20 cellular contexts compared by ENCODE assay signal in the genomic region with DNA sequence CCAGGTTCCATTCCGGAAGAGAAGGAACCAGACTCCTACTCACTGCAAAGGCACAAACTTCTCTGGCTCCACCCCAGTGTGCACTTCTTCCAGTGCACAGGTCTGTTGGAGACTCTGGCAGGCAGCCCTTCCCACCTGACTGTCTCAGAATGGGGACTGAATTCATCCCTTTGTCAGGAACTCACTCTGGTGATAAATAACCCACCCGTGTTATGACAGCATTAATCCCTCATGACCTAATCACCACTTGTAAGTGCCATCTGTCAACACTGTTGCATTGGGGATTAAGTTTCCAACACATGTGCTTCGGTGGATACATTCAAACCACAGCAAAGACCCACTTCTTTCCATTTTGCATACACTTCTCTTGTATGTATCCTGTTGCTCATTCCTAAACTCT.
"Had no signal": no experiment of that assay in that cellular context is flagged by ENCODE, and none has a peak within 500 bp of the region (broad histone marks: within the 10 kb centered on the region; RNA-seq: fewer than 3 reads in every experiment).

No MANE protein-coding gene starts in this region.

- H3K9me3 Mint-ChIP-seq: endodermal cell, neural crest cell, type B pancreatic cell had no signal

- H3K9me3 ChIP-seq: ovary, right lobe of liver, suprapubic skin had no signal

- H3K36me3 Mint-ChIP-seq: activated CD4-positive, alpha-beta memory T cell treated with anti-CD3 and anti-CD28 coated beads for 36 hours; activated CD8-positive, alpha-beta memory T cell treated with anti-CD3 and anti-CD28 coated beads, Interleukin-2, amount 10 ng/mL, durations not matched to agents 7 days and 5 days; activated naive CD8-positive, alpha-beta T cell; type B pancreatic cell had no signal

- H3K36me3 ChIP-seq: ovary, right lobe of liver, suprapubic skin had no signal

- H3K4me3 ChIP-seq: dorsolateral prefrontal cortex, ovary, right lobe of liver, smooth muscle cell, suprapubic skin had no signal

- DNase-seq: activated CD4-positive, alpha-beta memory T cell treated with anti-CD3 and anti-CD28 coated beads for 36 hours; activated CD4-positive, alpha-beta T cell treated with anti-CD3 and anti-CD28 coated beads for 1 hour; activated CD8-positive, alpha-beta memory T cell treated with anti-CD3 and anti-CD28 coated beads, Interleukin-2, amount 10 ng/mL, durations not matched to agents 7 days and 5 days; activated gamma-delta T cell; activated T-cell treated with anti-CD3 and anti-CD28 coated beads, Interleukin-2, amount 50 U/mL, for 4 hours; amniotic stem cell; dorsolateral prefrontal cortex; endodermal cell; erythroblast; islet precursor cell; midbrain; ovary; right lobe of liver had no signal

- H3K4me3 Mint-ChIP-seq: activated CD4-positive, alpha-beta memory T cell treated with anti-CD3 and anti-CD28 coated beads for 36 hours; activated CD8-positive, alpha-beta memory T cell treated with anti-CD3 and anti-CD28 coated beads, Interleukin-2, amount 10 ng/mL, durations not matched to agents 7 days and 5 days; activated naive CD8-positive, alpha-beta T cell; activated T-cell treated with anti-CD3 and anti-CD28 coated beads, Interleukin-2, amount 50 U/mL, for 4 hours; endodermal cell; neural crest cell; stimulated activated naive CD8-positive, alpha-beta T cell treated with anti-CD3 and anti-CD28 coated beads, Interleukin-15, Interleukin-2, amounts not matched to agents 100 ng/mL and 50 ng/mL, for 24 hours; type B pancreatic cell had no signal

- H3K27me3 ChIP-seq: dorsolateral prefrontal cortex, ovary, right lobe of liver, suprapubic skin had no signal

- H3K27me3 Mint-ChIP-seq: activated CD4-positive, alpha-beta memory T cell treated with anti-CD3 and anti-CD28 coated beads for 36 hours; activated CD8-positive, alpha-beta memory T cell treated with anti-CD3 and anti-CD28 coated beads, Interleukin-2, amount 10 ng/mL, durations not matched to agents 7 days and 5 days; activated naive CD8-positive, alpha-beta T cell; stimulated activated naive CD8-positive, alpha-beta T cell treated with anti-CD3 and anti-CD28 coated beads, Interleukin-15, Interleukin-2, amounts not matched to agents 100 ng/mL and 50 ng/mL, for 24 hours; type B pancreatic cell had no signal

- H3K4me1 Mint-ChIP-seq: activated CD8-positive, alpha-beta memory T cell treated with anti-CD3 and anti-CD28 coated beads, Interleukin-2, amount 10 ng/mL, durations not matched to agents 7 days and 5 days; endodermal cell; neural crest cell had no signal

- ATAC-seq: activated CD8-positive, alpha-beta memory T cell treated with anti-CD3 and anti-CD28 coated beads, Interleukin-2, amount 10 ng/mL, durations not matched to agents 7 days and 5 days; activated T-cell treated with anti-CD3 and anti-CD28 coated beads, Interleukin-2, amount 50 U/mL, for 4 hours; left lobe of liver; right lobe of liver had no signal

- H3K27ac ChIP-seq: dorsolateral prefrontal cortex, ovary, right lobe of liver, suprapubic skin had no signal

- H3K27ac Mint-ChIP-seq: activated CD4-positive, alpha-beta memory T cell treated with anti-CD3 and anti-CD28 coated beads for 36 hours; activated CD8-positive, alpha-beta memory T cell treated with anti-CD3 and anti-CD28 coated beads, Interleukin-2, amount 10 ng/mL, durations not matched to agents 7 days and 5 days; activated naive CD8-positive, alpha-beta T cell; endodermal cell; stimulated activated naive CD8-positive, alpha-beta T cell treated with anti-CD3 and anti-CD28 coated beads, Interleukin-15, Interleukin-2, amounts not matched to agents 100 ng/mL and 50 ng/mL, for 24 hours; type B pancreatic cell had no signal
